Comparison of ENCODE assay signal across 9 cellular contexts in the genomic region with DNA sequence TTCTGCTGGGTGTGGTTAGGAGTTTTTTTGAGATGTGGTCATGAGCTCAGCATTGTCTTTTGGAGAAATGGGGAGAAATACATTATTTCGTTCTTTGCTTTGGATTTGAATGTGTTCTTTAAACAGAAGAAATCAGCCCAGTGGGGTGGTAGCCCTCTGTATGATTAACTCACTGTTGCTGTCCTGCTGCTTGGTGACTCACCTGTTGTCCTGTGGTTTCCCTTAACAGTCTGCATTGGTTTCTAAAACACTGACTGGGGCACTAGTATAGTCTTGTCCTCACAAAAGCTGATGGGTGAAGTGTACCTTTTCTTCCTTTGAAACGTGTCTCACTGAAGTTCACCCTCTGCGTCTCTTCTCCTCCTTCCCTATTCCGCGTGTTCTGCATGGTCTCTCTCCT.
A peak's percentile ranks its signal among the peaks of the same experiment; 100 is the strongest.
DNase-seq lines count a peak whose midpoint lies in the region; ATAC-seq and TF ChIP-seq lines count a peak whose summit lies in the region.
"Had no signal": no experiment of that assay in that cellular context is flagged by ENCODE, and none has a peak within 500 bp of the region (broad histone marks: within the 10 kb centered on the region; RNA-seq: fewer than 3 reads in every experiment).

No MANE protein-coding gene starts in this region.

- no peak for TF ChIP-seq CTCF in AG10803 (conservative IDR thresholded peaks at IDR 0.05; ENCODE audit: low read length)
- TF ChIP-seq CTCF in epithelial cell of proximal tubule (conservative IDR thresholded peaks at IDR 0.05; ENCODE audit: low read depth, low read length) = no peak
- TF ChIP-seq CTCF in vagina (IDR thresholded peaks at IDR 0.05) = no peak
- no peak for TF ChIP-seq CTCF in psoas muscle (IDR thresholded peaks at IDR 0.05)

- H3K4me2 ChIP-seq in Karpas-422 (ENCODE audit: low read depth, low read length, poor library complexity, severe bottlenecking) = no peak overlapping the region

- no peaks in the 10 kb centered on the region for H3K9me2 ChIP-seq in Karpas-422 (replicated peaks; ENCODE audit: insufficient read depth, low read length)

- H3K79me2 ChIP-seq in Karpas-422 (ENCODE audit: low read length) = no peaks in the 10 kb centered on the region

- H3K4me3 ChIP-seq in AG10803 (ENCODE audit: low read length) = no peak overlapping the region
- no peak overlapping the region for H3K4me3 ChIP-seq in epithelial cell of proximal tubule (ENCODE audit: low read depth, low read length)
- no peak overlapping the region for H3K4me3 ChIP-seq in vagina
- H3K4me3 ChIP-seq in psoas muscle = no peak overlapping the region
- no peak overlapping the region for H3K4me3 ChIP-seq in Karpas-422 (ENCODE audit: low read length)

- H3K9me3 ChIP-seq in vagina (no peaks in the 10 kb centered on the region), psoas muscle (no peaks in the 10 kb centered on the region), Karpas-422 (ENCODE audit: low read length) (no peaks in the 10 kb centered on the region)

- DNase-seq in AG10803 (ENCODE audit: low read depth) (peak; percentile 20), epithelial cell of proximal tubule (ENCODE audit: low read depth) (peak; percentile 56), vagina (ENCODE audit: extremely low spot score in 2 of 2) (no peak), psoas muscle (no peak), Karpas-422 (no peak)
- no peak for DNase-seq in stimulated activated naive CD4-positive, alpha-beta T cell treated with Interleukin-2 at 50 U/mL for 16 hours (lab: John Stamatoyannopoulos, UW)
- DNase-seq: activated T-cell treated with anti-CD3 and anti-CD28 coated beads, Interleukin-2, amount 50 U/mL, for 24 hours had no signal

- H3K36me3 ChIP-seq in vagina (peaks cover 0 to 12% of the 10 kb centered on the region in 2 donors), psoas muscle (ENCODE audit: insufficient read depth in 1 of 2, low read depth in 1 of 2) (peaks cover 6 to 33% of the 10 kb centered on the region in 2 donors), Karpas-422 (ENCODE audit: insufficient read depth, low read length) (no peaks in the 10 kb centered on the region)

- H3K27me3 ChIP-seq in vagina (no peaks in the 10 kb centered on the region), psoas muscle (ENCODE audit: insufficient read depth in 3 of 3, low read length in 2 of 3) (no peaks in the 10 kb centered on the region), Karpas-422 (ENCODE audit: low read length) (no peaks in the 10 kb centered on the region)

- H3K27ac ChIP-seq in vagina = no peak overlapping the region
- H3K27ac ChIP-seq in psoas muscle = no peak overlapping the region
- no peak overlapping the region for H3K27ac ChIP-seq in Karpas-422 (ENCODE audit: low read length)

- H3K9ac ChIP-seq in Karpas-422 (ENCODE audit: low read length) = no peak overlapping the region

- TF ChIP-seq POLR2A in vagina (IDR thresholded peaks at IDR 0.05) = no peak

- H4K20me1 ChIP-seq in Karpas-422 (ENCODE audit: insufficient read depth, low read depth, low read length) = no peaks in the 10 kb centered on the region

- H3K4me1 ChIP-seq in vagina = no peaks in the 10 kb centered on the region
- no peaks in the 10 kb centered on the region for H3K4me1 ChIP-seq in psoas muscle
- no peaks in the 10 kb centered on the region for H3K4me1 ChIP-seq in Karpas-422 (ENCODE audit: low read length)

- H2AFZ ChIP-seq in Karpas-422 (ENCODE audit: low read length) = no peak overlapping the region

- ATAC-seq in GM21619 (IDR thresholded peaks at IDR 0.05; ENCODE audit: unreplicated experiment) (peak; percentile 95), HG03520 (IDR thresholded peaks at IDR 0.05; ENCODE audit: unreplicated experiment) (peak; percentile 74), psoas muscle (no peak)

- intact Hi-C loops in vagina (cut with DNase I) = loop anchor here (10.0 kb wide), 1 partner anchor 409 kb away; no protein-coding TSS in a partner anchor
- intact Hi-C loops in psoas muscle (cut with DNase I) = no loop called here

- 92 to 98% (median 93%) methylated on average over 5 of the region's 5 CpGs for WGBS in psoas muscle, 3 donors

Comparison
In these comparisons a context has a peak if more than half of its experiments do, and no peak if none do; other contexts are left out.
1. DNase-seq: peak in AG10803 (single experiment) and epithelial cell of proximal tubule (single experiment); none in vagina (0 of 2), psoas muscle (0 of 2), Karpas-422 (single experiment) and stimulated activated naive CD4-positive, alpha-beta T cell treated with Interleukin-2 at 50 U/mL for 16 hours (single experiment).
2. ATAC-seq: peak in GM21619 (single experiment) and HG03520 (single experiment); none in psoas muscle (0 of 4).